8 cellular contexts compared by ENCODE assay signal in genomic region chr19:10228925-10229324, GRCh38. TPM values are rescaled to one million over a fixed set of nuclear protein-coding genes. Genes with fewer than 3 reads are reported as not detected.
A peak's percentile ranks its signal among the peaks of the same experiment; 100 is the strongest.
DNase-seq lines count a peak whose midpoint lies in the region; ATAC-seq, FAIRE-seq and TF ChIP-seq lines count a peak whose summit lies in the region.

No MANE protein-coding gene starts in this region.

- H3K79me2 ChIP-seq in K562 (ENCODE audit: control insufficient read depth, insufficient read depth, low read length): peaks cover 17% of the 10 kb centered on the region

- H3K9me3 ChIP-seq in K562 (replicated peaks; ENCODE audit: control insufficient read depth, insufficient read depth, low read depth, low read length): no peaks in the 10 kb centered on the region

- POLR2A ChIA-PET in K562 (lab: Yijun Ruan, JAX): interaction anchor here (0.6 kb wide), 1 partner anchor 133 kb away, joined by 3 read pairs; no protein-coding TSS in a partner anchor

- no TSS peak for BruUV-seq in K562 (replicated peaks; lab: Mats Ljungman, UMichigan)

- intact Hi-C loops in K562 (cut with micrococcal nuclease): loop anchor here (1.0 kb wide), 1 partner anchor 21 kb away; no protein-coding TSS in a partner anchor

- in situ Hi-C loops in K562 (cut with MboI): no loop called here

- 10% methylated on average over 2 of the region's 2 CpGs for WGBS in K562 (ENCODE audit: insufficient coverage, low coverage, missing lambda C conversion rate)

- no peak overlapping the region for H3K27ac ChIP-seq in K562 (ENCODE audit: extremely low read depth, low read depth, low read length)

- TF ChIP-seq RAD21 in K562 (CRISPR knock-in tag; conservative IDR thresholded peaks at IDR 0.05 in 1 of 2, IDR thresholded peaks at IDR 0.05 in 1 of 2): peak; percentile 43 to 68

- TF ChIP-seq CTCF in AG10803 (conservative IDR thresholded peaks at IDR 0.05; ENCODE audit: low read length) (peak; percentile 59), GM12865 (IDR thresholded peaks at IDR 0.05; ENCODE audit: insufficient read depth, low read depth, low read length, missing control alignments) (peak; percentile 61), K562 (IDR thresholded peaks at IDR 0.05 in 2 of 3, conservative IDR thresholded peaks at IDR 0.05 in 1 of 3; ENCODE audit: insufficient read depth in 2 of 3, low read depth in 1 of 3, low read length in 3 of 3) (peak; percentile 61 to 73 (median 70))

- H3K9ac ChIP-seq in K562 (ENCODE audit: insufficient read depth in 1 of 2, low read depth in 2 of 2, low read length in 2 of 2): no peak overlapping the region

- no peak overlapping the region for H2AFZ ChIP-seq in K562 (ENCODE audit: low read depth, low read length)

- no peak for TF ChIP-seq POLR2A in K562 (conservative IDR thresholded peaks at IDR 0.05)

- H3K4me3 ChIP-seq in AG10803 (ENCODE audit: low read length) (no peak overlapping the region; the same call in 1 of the 2 replicates), GM12865 (ENCODE audit: low read depth, low read length) (peak overlapping the region; percentile 94), K562 (no peak overlapping the region)

- ATAC-seq in K562: peak; percentile 43
- no peak for ATAC-seq in GM19467 (IDR thresholded peaks at IDR 0.05; ENCODE audit: unreplicated experiment)
- no peak for ATAC-seq in GM21526 (IDR thresholded peaks at IDR 0.05; ENCODE audit: low FRiP score, unreplicated experiment)

- TF ChIP-seq EP300 in K562 (IDR thresholded peaks at IDR 0.05; ENCODE audit: low read length): no peak

- FAIRE-seq in K562 (lab: Jason Lieb, UNC): peak; percentile 80

- CTCF ChIA-PET in K562 (lab: Yijun Ruan, JAX; ENCODE audit: low intra/inter-chr PET ratio): interaction anchor here (0.5 to 2.0 kb wide), 3 partner anchors 22 to 160 kb away, joined by 3 to 8 read pairs (median 3); no protein-coding TSS in a partner anchor

- peak; percentile 51 for DNase-seq in AG10803 (ENCODE audit: low read depth)
- peak; percentile 73 for DNase-seq in GM12865 (ENCODE audit: low read depth)
- peak; percentile 40 for DNase-seq in RPMI7951 (ENCODE audit: low read depth)
- peak; percentile 65 to 71 (median 70) for DNase-seq in K562 (ENCODE audit: extremely low read depth in 1 of 4, low spot score in 3 of 4)
- peak; percentile 11 for DNase-seq in medulla oblongata (ENCODE audit: extremely low spot score)
- no peak for DNase-seq in epidermal melanocyte (ENCODE audit: insufficient read length, low spot score)

- H3K9me1 ChIP-seq in K562 (ENCODE audit: control insufficient read depth, insufficient read depth, low read length): no peaks in the 10 kb centered on the region

- peaks cover 8% of the 10 kb centered on the region; the same call in 1 of the 3 replicates for H3K36me3 ChIP-seq in K562 (ENCODE audit: control insufficient read depth, insufficient read depth, low read length)

- peaks cover 20 to 36% of the 10 kb centered on the region in 2 experiments; a peak in 4 of 5 replicates for H3K4me1 ChIP-seq in K562 (replicated peaks in 1 of 2; ENCODE audit: control insufficient read depth in 2 of 2, insufficient read depth in 2 of 2, low read length in 2 of 2)

- H3K27me3 ChIP-seq in K562 (ENCODE audit: control insufficient read depth in 2 of 2, insufficient read depth in 2 of 2, low read length in 2 of 2): no peaks in the 10 kb centered on the region

- H4K20me1 ChIP-seq in K562 (replicated peaks; ENCODE audit: control insufficient read depth, insufficient read depth, low read length): 0 out of 2 replicates have a peak, but pooled peaks cover 4% of the 10 kb centered on the region

- H3K4me2 ChIP-seq in K562 (ENCODE audit: insufficient read depth, low read length): no peak overlapping the region

RNA-seq across cellular contexts. Expression of gene S1PR2, which starts 2.2 kb away (rescaled TPM):
- 4.7 and 4.9 TPM in 2 replicates for total RNA-seq in RPMI7951 (2014; rRNA removed; shearing (Covaris generic))
- 6.5 and 16.7 TPM in 2 replicates for total RNA-seq in K562 (2011; cell fraction: chromatin; rRNA removed; ENCODE audit: low replicate concordance)
- total RNA-seq in K562 (2011; cell fraction: nucleolus; rRNA removed): 14.1 and 14.8 TPM in 2 replicates
- total RNA-seq in K562 (2011; cell fraction: nucleoplasm; rRNA removed): 9.9 and 11.3 TPM in 2 replicates
- 2.0 and 2.5 TPM in 2 replicates for total RNA-seq in K562 (2014; rRNA removed)
- 1.3 and 1.5 TPM in 2 replicates for total RNA-seq in K562 (2014; rRNA removed; fragmentation: Illumina TruSeq; extraction: Trizol)
- 1.9 and 2.0 TPM in 2 replicates for total RNA-seq in K562 (2015; rRNA removed; fragmentation: Illumina TruSeq; extraction: Trizol)
- 3.8 and 3.9 TPM in 2 replicates for total RNA-seq in K562 (2021)
- 1.5 and 2.1 TPM in 2 replicates for polyA plus RNA-seq in K562 (2011; rRNA removed)
- polyA plus RNA-seq in K562 (2011; cell fraction: cytosol; rRNA removed): 2.7 and 4.7 TPM in 2 replicates
- 2.1 and 2.9 TPM in 2 replicates for polyA plus RNA-seq in K562 (2011; cell fraction: nucleus; rRNA removed)
- polyA plus RNA-seq in K562 (2012): 1.1 and 1.2 TPM in 2 replicates
- polyA plus RNA-seq in K562 (2014; fragmentation: Illumina TruSeq; extraction: Trizol): 1.6 TPM in 2 replicates
- 1 to 10 TPM; 1.9 to 2.2 TPM for polyA plus RNA-seq in K562 (2014; fragmentation: Nextera tagmentation; extraction: Ambion mirVana)
- 1.9 and 2.0 TPM in 2 replicates for polyA plus RNA-seq in K562 (2014; rRNA removed)
- polyA minus RNA-seq in K562 (2011; rRNA and poly(A)+ RNA removed): 2.5 and 3.3 TPM in 2 replicates
- 3.3 and 3.4 TPM in 2 replicates for polyA minus RNA-seq in K562 (2011; cell fraction: cytosol; rRNA and poly(A)+ RNA removed)
- 1.6 and 2.2 TPM in 2 replicates for polyA minus RNA-seq in K562 (2011; cell fraction: nucleus; rRNA and poly(A)+ RNA removed)

RNA-seq across cellular contexts. Expression of gene MRPL4, which starts 23.1 kb away (rescaled TPM):
- 57.6 and 71.7 TPM in 2 replicates for total RNA-seq in RPMI7951 (2014; rRNA removed; shearing (Covaris generic))
- total RNA-seq in K562 (2011; cell fraction: chromatin; rRNA removed; ENCODE audit: low replicate concordance): 75.4 and 154 TPM in 2 replicates
- 118 and 119 TPM in 2 replicates for total RNA-seq in K562 (2011; cell fraction: nucleolus; rRNA removed)
- total RNA-seq in K562 (2011; cell fraction: nucleoplasm; rRNA removed): 109 and 125 TPM in 2 replicates
- 239 and 297 TPM in 2 replicates for total RNA-seq in K562 (2014; rRNA removed)
- 12.3 and 20.8 TPM in 2 replicates for total RNA-seq in K562 (2014; rRNA removed; fragmentation: Illumina TruSeq; extraction: Trizol)
- 64.9 and 69.9 TPM in 2 replicates for total RNA-seq in K562 (2015; rRNA removed; fragmentation: Illumina TruSeq; extraction: Trizol)
- total RNA-seq in K562 (2021): 198 and 204 TPM in 2 replicates
- 44.2 and 64.0 TPM in 2 replicates for polyA plus RNA-seq in K562 (2011; rRNA removed)
- 115 and 258 TPM in 2 replicates for polyA plus RNA-seq in K562 (2011; cell fraction: cytosol; rRNA removed)
- polyA plus RNA-seq in K562 (2011; cell fraction: nucleus; rRNA removed): 132 and 192 TPM in 2 replicates
- polyA plus RNA-seq in K562 (2012): 125 and 156 TPM in 2 replicates
- 71.2 and 153 TPM in 2 replicates for polyA plus RNA-seq in K562 (2014; fragmentation: Illumina TruSeq; extraction: Trizol)
- 1 to 10 TPM; 1.4 to 5.0 TPM for polyA plus RNA-seq in K562 (2014; fragmentation: Nextera tagmentation; extraction: Ambion mirVana)
- polyA plus RNA-seq in K562 (2014; rRNA removed): 178 and 184 TPM in 2 replicates
- 17.9 and 18.5 TPM in 2 replicates for polyA minus RNA-seq in K562 (2011; rRNA and poly(A)+ RNA removed)
- polyA minus RNA-seq in K562 (2011; cell fraction: cytosol; rRNA and poly(A)+ RNA removed): 40.0 and 52.5 TPM in 2 replicates
- 25.0 and 33.0 TPM in 2 replicates for polyA minus RNA-seq in K562 (2011; cell fraction: nucleus; rRNA and poly(A)+ RNA removed)

RNA-seq across cellular contexts. Expression of gene DNMT1, which starts 34.2 kb away (rescaled TPM):
- 100 and 108 TPM in 2 replicates for total RNA-seq in RPMI7951 (2014; rRNA removed; shearing (Covaris generic))
- total RNA-seq in K562 (2011; cell fraction: chromatin; rRNA removed; ENCODE audit: low replicate concordance): 743 and 899 TPM in 2 replicates
- 373 and 377 TPM in 2 replicates for total RNA-seq in K562 (2011; cell fraction: nucleolus; rRNA removed)
- total RNA-seq in K562 (2011; cell fraction: nucleoplasm; rRNA removed): 405 and 438 TPM in 2 replicates
- 121 and 133 TPM in 2 replicates for total RNA-seq in K562 (2014; rRNA removed)
- 104 and 131 TPM in 2 replicates for total RNA-seq in K562 (2014; rRNA removed; fragmentation: Illumina TruSeq; extraction: Trizol)
- total RNA-seq in K562 (2015; rRNA removed; fragmentation: Illumina TruSeq; extraction: Trizol): 80.1 and 84.8 TPM in 2 replicates
- 261 and 271 TPM in 2 replicates for total RNA-seq in K562 (2021)
- 88.6 and 150 TPM in 2 replicates for polyA plus RNA-seq in K562 (2011; rRNA removed)
- 48.0 and 61.3 TPM in 2 replicates for polyA plus RNA-seq in K562 (2011; cell fraction: cytosol; rRNA removed)
- polyA plus RNA-seq in K562 (2011; cell fraction: nucleus; rRNA removed): 345 and 363 TPM in 2 replicates
- 147 and 255 TPM in 2 replicates for polyA plus RNA-seq in K562 (2012)
- polyA plus RNA-seq in K562 (2014; fragmentation: Illumina TruSeq; extraction: Trizol): 163 and 181 TPM in 2 replicates
- 100 to 1,000 TPM in 1 of 2 experiments, 10 to 100 TPM in 1; 95.0 to 159 TPM for polyA plus RNA-seq in K562 (2014; fragmentation: Nextera tagmentation; extraction: Ambion mirVana)
- 111 and 126 TPM in 2 replicates for polyA plus RNA-seq in K562 (2014; rRNA removed)
- polyA minus RNA-seq in K562 (2011; rRNA and poly(A)+ RNA removed): 116 and 118 TPM in 2 replicates
- 97.3 and 133 TPM in 2 replicates for polyA minus RNA-seq in K562 (2011; cell fraction: cytosol; rRNA and poly(A)+ RNA removed)
- 89.7 and 106 TPM in 2 replicates for polyA minus RNA-seq in K562 (2011; cell fraction: nucleus; rRNA and poly(A)+ RNA removed)

RNA-seq across cellular contexts. Expression of gene ICAM1, which starts 42.0 kb away (rescaled TPM):
- total RNA-seq in RPMI7951 (2014; rRNA removed; shearing (Covaris generic)): 75.1 and 81.1 TPM in 2 replicates
- 41.5 and 107 TPM in 2 replicates for total RNA-seq in K562 (2011; cell fraction: chromatin; rRNA removed; ENCODE audit: low replicate concordance)
- 83.4 and 99.6 TPM in 2 replicates for total RNA-seq in K562 (2011; cell fraction: nucleolus; rRNA removed)
- 76.3 and 76.6 TPM in 2 replicates for total RNA-seq in K562 (2011; cell fraction: nucleoplasm; rRNA removed)
- total RNA-seq in K562 (2014; rRNA removed) (17.4 and 26.0 TPM in 2 replicates), K562 (2014; rRNA removed; fragmentation: Illumina TruSeq; extraction: Trizol) (11.9 and 12.1 TPM in 2 replicates), K562 (2015; rRNA removed; fragmentation: Illumina TruSeq; extraction: Trizol) (23.6 and 24.1 TPM in 2 replicates), K562 (2021) (22.3 and 22.6 TPM in 2 replicates)
- polyA plus RNA-seq in K562 (2011; rRNA removed) (13.1 and 21.4 TPM in 2 replicates), K562 (2014; fragmentation: Illumina TruSeq; extraction: Trizol) (24.4 and 29.9 TPM in 2 replicates), K562 (2014; fragmentation: Nextera tagmentation; extraction: Ambion mirVana) (1 to 10 TPM; 2.3 to 2.4 TPM), K562 (2014; rRNA removed) (13.4 TPM in 2 replicates)
- 20.2 and 23.1 TPM in 2 replicates for polyA plus RNA-seq in K562 (2011; cell fraction: cytosol; rRNA removed)
- 17.5 and 30.7 TPM in 2 replicates for polyA plus RNA-seq in K562 (2011; cell fraction: nucleus; rRNA removed)
- polyA plus RNA-seq in K562 (2012): 22.4 and 63.2 TPM in 2 replicates
- polyA minus RNA-seq in K562 (2011; rRNA and poly(A)+ RNA removed): 19.6 and 21.5 TPM in 2 replicates
- polyA minus RNA-seq in K562 (2011; cell fraction: cytosol; rRNA and poly(A)+ RNA removed): 21.5 and 23.8 TPM in 2 replicates
- polyA minus RNA-seq in K562 (2011; cell fraction: nucleus; rRNA and poly(A)+ RNA removed): 13.8 and 17.4 TPM in 2 replicates

RNA-seq across cellular contexts. Expression of gene ICAM4, which starts 57.8 kb away (rescaled TPM):
- 0.24 and 0.39 TPM in 2 replicates for total RNA-seq in RPMI7951 (2014; rRNA removed; shearing (Covaris generic))
- total RNA-seq in K562 (2011; cell fraction: chromatin; rRNA removed; ENCODE audit: low replicate concordance): 14.7 and 49.5 TPM in 2 replicates
- 93.9 and 101 TPM in 2 replicates for total RNA-seq in K562 (2011; cell fraction: nucleolus; rRNA removed)
- total RNA-seq in K562 (2011; cell fraction: nucleoplasm; rRNA removed): 52.0 and 56.5 TPM in 2 replicates
- 86.1 and 93.8 TPM in 2 replicates for total RNA-seq in K562 (2014; rRNA removed)
- total RNA-seq in K562 (2014; rRNA removed; fragmentation: Illumina TruSeq; extraction: Trizol): 18.9 and 20.3 TPM in 2 replicates
- 42.0 and 43.4 TPM in 2 replicates for total RNA-seq in K562 (2015; rRNA removed; fragmentation: Illumina TruSeq; extraction: Trizol)
- 62.6 and 65.5 TPM in 2 replicates for total RNA-seq in K562 (2021)
- 29.5 and 34.4 TPM in 2 replicates for polyA plus RNA-seq in K562 (2011; rRNA removed)
- 49.4 and 120 TPM in 2 replicates for polyA plus RNA-seq in K562 (2011; cell fraction: cytosol; rRNA removed)
- polyA plus RNA-seq in K562 (2011; cell fraction: nucleus; rRNA removed): 11.2 and 16.0 TPM in 2 replicates
- 69.5 and 104 TPM in 2 replicates for polyA plus RNA-seq in K562 (2012)
- 21.0 and 45.3 TPM in 2 replicates for polyA plus RNA-seq in K562 (2014; fragmentation: Illumina TruSeq; extraction: Trizol)
- 10 to 100 TPM; 14.1 to 29.6 TPM for polyA plus RNA-seq in K562 (2014; fragmentation: Nextera tagmentation; extraction: Ambion mirVana)
- 83.8 and 96.6 TPM in 2 replicates for polyA plus RNA-seq in K562 (2014; rRNA removed)
- 5.9 and 9.1 TPM in 2 replicates for polyA minus RNA-seq in K562 (2011; rRNA and poly(A)+ RNA removed)
- 18.7 and 19.2 TPM in 2 replicates for polyA minus RNA-seq in K562 (2011; cell fraction: cytosol; rRNA and poly(A)+ RNA removed)
- polyA minus RNA-seq in K562 (2011; cell fraction: nucleus; rRNA and poly(A)+ RNA removed): 13.2 and 16.6 TPM in 2 replicates
